ENCODE assay signal across 21 cellular contexts in the genomic region with DNA sequence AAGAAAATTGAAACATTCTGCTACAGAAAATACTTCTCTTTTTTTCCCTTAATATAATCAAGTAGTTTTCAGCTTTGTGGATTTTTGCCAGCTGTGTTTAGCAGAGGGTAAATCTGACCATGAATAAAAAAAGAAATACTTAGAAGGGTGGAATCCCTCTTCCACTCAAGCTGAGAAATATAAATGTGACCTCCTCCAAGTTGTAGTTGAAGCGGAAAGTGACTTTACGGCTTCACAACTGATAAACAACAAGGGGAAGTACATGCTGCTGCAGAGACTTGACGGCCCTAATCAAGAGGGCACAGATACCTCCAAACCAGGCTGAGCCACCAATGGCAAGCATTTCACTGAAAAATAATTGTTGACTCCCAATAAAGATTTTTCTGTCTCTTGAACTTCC.
"Had no signal": no experiment of that assay in that cellular context is flagged by ENCODE, and none has a peak within 500 bp of the region (broad histone marks: within the 10 kb centered on the region; RNA-seq: fewer than 3 reads in every experiment).

No MANE protein-coding gene starts in this region.

- ATAC-seq: activated CD4-positive, CD25-positive, alpha-beta regulatory T cell treated with anti-CD3 and anti-CD28 coated beads, Interleukin-2, amount 50 U/mL, for 24 hours; body of pancreas; right lobe of liver; stimulated activated naive CD8-positive, alpha-beta T cell treated with anti-CD3 and anti-CD28 coated beads, Interleukin-15, Interleukin-2, amounts not matched to agents 100 U/mL and 50 U/mL, for 24 hours had no signal

- H3K9me3 ChIP-seq: body of pancreas, esophagus muscularis mucosa, prostate gland, right lobe of liver, transverse colon, vagina had no signal

- H3K27ac ChIP-seq: body of pancreas, coronary artery, esophagus muscularis mucosa, prostate gland, right lobe of liver, transverse colon, vagina had no signal

- H3K36me3 ChIP-seq: esophagus muscularis mucosa, prostate gland, right lobe of liver, transverse colon, vagina had no signal

- H3K4me1 ChIP-seq: body of pancreas, esophagus muscularis mucosa, prostate gland, right lobe of liver, transverse colon, vagina had no signal

- DNase-seq: activated CD4-positive, alpha-beta T cell treated with anti-CD3 and anti-CD28 coated beads, Interleukin-2, amount 50 U/mL, for 1 hour; activated CD8-positive, alpha-beta memory T cell treated with anti-CD3 and anti-CD28 coated beads for 24 hours; activated gamma-delta T cell treated with Interleukin-2 at 50 U/mL for 16 hours; activated naive CD8-positive, alpha-beta T cell treated with anti-CD3 and anti-CD28 coated beads for 36 hours; amygdala; body of pancreas; caudate nucleus; foreskin fibroblast; glutamatergic neuron; kidney glomerular epithelial cell; right lobe of liver; stimulated activated CD4-positive, alpha-beta T cell treated with anti-CD3 and anti-CD28 coated beads, Interleukin-4, amount 100 ng/mL, for 4 hours; stimulated activated CD8-positive, alpha-beta memory T cell treated with anti-CD3 and anti-CD28 coated beads, Interleukin-4, amount 100 ng/mL, for 48 hours; stimulated activated naive CD8-positive, alpha-beta T cell treated with anti-CD3 and anti-CD28 coated beads, Interleukin-15, Interleukin-2, amounts not matched to agents 100 U/mL and 50 U/mL, for 24 hours; transverse colon had no signal

- H3K27me3 ChIP-seq: body of pancreas, esophagus muscularis mucosa, right lobe of liver, transverse colon, vagina had no signal

- H3K4me3 ChIP-seq: body of pancreas, coronary artery, esophagus muscularis mucosa, prostate gland, right lobe of liver, smooth muscle cell, transverse colon, vagina had no signal
